ENCODE assay signal across 13 cellular contexts in the genomic region with DNA sequence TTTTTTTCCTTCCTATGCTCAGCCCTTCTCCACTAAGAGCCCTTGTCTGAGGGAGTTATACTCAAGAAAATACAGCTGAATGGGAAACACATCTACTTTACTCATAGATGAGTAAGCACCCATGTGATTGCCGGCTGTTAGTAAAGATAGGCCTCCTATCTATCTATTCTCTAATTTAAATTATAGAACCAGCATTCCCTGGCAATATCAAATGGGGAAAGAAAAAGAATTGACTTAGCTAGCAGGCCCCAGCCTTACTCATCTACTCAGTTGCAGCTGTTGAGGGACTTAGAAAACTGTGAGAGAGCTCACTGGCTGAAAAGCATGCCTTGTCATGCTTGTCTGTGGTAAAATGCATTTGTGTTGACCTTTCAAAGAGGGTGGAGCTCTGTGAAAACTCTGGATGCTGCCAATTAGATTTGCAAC. TPM values are rescaled to one million over a fixed set of nuclear protein-coding genes. Genes with fewer than 3 reads are reported as not detected.
DNase-seq lines count a peak whose midpoint lies in the region; ATAC-seq, FAIRE-seq and TF ChIP-seq lines count a peak whose summit lies in the region.
"Had no signal": no experiment of that assay in that cellular context is flagged by ENCODE, and none has a peak within 500 bp of the region (broad histone marks: within the 10 kb centered on the region; RNA-seq: fewer than 3 reads in every experiment).

No MANE protein-coding gene starts in this region.

- H3K4me3 ChIP-seq in HUES6 (ENCODE audit: low read depth, low read length): no peak overlapping the region
- no peak overlapping the region for H3K4me3 ChIP-seq in K562
- H3K4me3 ChIP-seq in kidney epithelial cell (ENCODE audit: low read depth, low read length): no peak overlapping the region
- H3K4me3 ChIP-seq in tibial nerve: no peak overlapping the region
- H3K4me3 ChIP-seq: BLaER1 treated with 17β-estradiol and CSF1 and Interleukin-3, amounts not matched to agents 10 nM and 100 nM had no signal

- no peaks in the 10 kb centered on the region for H3K9me3 Mint-ChIP-seq in activated T-helper 17 cell treated with anti-CD3 and anti-CD28 coated beads, Interleukin-2, amount 50 U/mL, for 72 hours
- H3K9me3 Mint-ChIP-seq: T-cell had no signal

- intact Hi-C loops in K562 (cut with micrococcal nuclease): no loop called here

- H3K27ac ChIP-seq in HUES6 (ENCODE audit: low read depth, low read length): peak overlapping the region; percentile 44; the same call in 1 of the 2 replicates
- H3K27ac ChIP-seq in K562 (ENCODE audit: extremely low read depth, low read depth, low read length): peak overlapping the region; percentile 73
- H3K27ac ChIP-seq in tibial nerve: no peak overlapping the region

- H3K27me3 Mint-ChIP-seq in activated T-helper 17 cell treated with anti-CD3 and anti-CD28 coated beads, Interleukin-2, amount 50 U/mL, for 72 hours: no peaks in the 10 kb centered on the region
- H3K27me3 Mint-ChIP-seq: T-cell had no signal

- no peak for TF ChIP-seq POLR2A in K562 (conservative IDR thresholded peaks at IDR 0.05)
- no peak for TF ChIP-seq POLR2A in tibial nerve (IDR thresholded peaks at IDR 0.05)

- 0% methylated on average over 1 of the region's 1 CpG for WGBS in K562 (ENCODE audit: insufficient coverage, low coverage, missing lambda C conversion rate)
- 38 to 74% methylated on average over 1 of the region's 1 CpG for WGBS in tibial nerve, 2 donors

- no peak for TF ChIP-seq CTCF in K562 (IDR thresholded peaks at IDR 0.05 in 2 of 3, conservative IDR thresholded peaks at IDR 0.05 in 1 of 3; ENCODE audit: insufficient read depth in 2 of 3, low read depth in 1 of 3, low read length in 3 of 3)
- TF ChIP-seq CTCF in kidney epithelial cell (IDR thresholded peaks at IDR 0.05; ENCODE audit: insufficient read depth, low read length, poor library complexity, severe bottlenecking): no peak
- no peak for TF ChIP-seq CTCF in tibial nerve (IDR thresholded peaks at IDR 0.05)

- H2AFZ ChIP-seq in K562 (ENCODE audit: low read depth, low read length): no peak overlapping the region

- peak; percentile 90 for FAIRE-seq in K562 (lab: Jason Lieb, UNC)
- FAIRE-seq: small intestine had no signal

- DNase-seq in ACHN (peak; percentile 12), K562 (ENCODE audit: extremely low read depth in 1 of 4, low spot score in 3 of 4) (peak; percentile 71 to 88 (median 74)), kidney epithelial cell (ENCODE audit: low read depth) (peak; percentile 16), tibial nerve (ENCODE audit: low spot score in 2 of 2) (no peak)
- DNase-seq: Kasumi-1, NCI-H510A treated with DMSO at 0.1 percent for 48 hours, small intestine, T-cell had no signal

- no peak overlapping the region for H3K27ac Mint-ChIP-seq in activated T-helper 17 cell treated with anti-CD3 and anti-CD28 coated beads, Interleukin-2, amount 50 U/mL, for 72 hours
- H3K27ac Mint-ChIP-seq: T-cell had no signal

- peak; percentile 97 for ATAC-seq in K562
- no peak for ATAC-seq in GM18870 (IDR thresholded peaks at IDR 0.05; ENCODE audit: unreplicated experiment)
- ATAC-seq in GM19467 (IDR thresholded peaks at IDR 0.05; ENCODE audit: unreplicated experiment): no peak
- no peak for ATAC-seq in activated T-helper 17 cell treated with anti-CD3 and anti-CD28 coated beads, Interleukin-2, amount 50 U/mL, for 72 hours (replicated peaks)
- ATAC-seq: T-cell had no signal

- no TSS peak for BruUV-seq in K562 (replicated peaks; lab: Mats Ljungman, UMichigan)

- H3K4me3 Mint-ChIP-seq in activated T-helper 17 cell treated with anti-CD3 and anti-CD28 coated beads, Interleukin-2, amount 50 U/mL, for 72 hours: no peak overlapping the region
- H3K4me3 Mint-ChIP-seq: T-cell had no signal

- H3K9me1 ChIP-seq in K562 (ENCODE audit: control insufficient read depth, insufficient read depth, low read length): no peaks in the 10 kb centered on the region

- CTCF ChIA-PET in K562 (lab: Yijun Ruan, JAX; ENCODE audit: low intra/inter-chr PET ratio): no interaction called here

- no peak overlapping the region for H3K9ac ChIP-seq in HUES6 (ENCODE audit: low read length)
- H3K9ac ChIP-seq in K562 (ENCODE audit: insufficient read depth in 1 of 2, low read depth in 2 of 2, low read length in 2 of 2): peak overlapping the region in 1 of 2 experiments; percentile 19; a peak in 2 of 4 replicates
- H3K9ac ChIP-seq: BLaER1 treated with 17β-estradiol and CSF1 and Interleukin-3, amounts not matched to agents 10 nM and 100 nM had no signal

- H3K4me1 Mint-ChIP-seq in activated T-helper 17 cell treated with anti-CD3 and anti-CD28 coated beads, Interleukin-2, amount 50 U/mL, for 72 hours: peaks cover 11% of the 10 kb centered on the region

- POLR2A ChIA-PET in K562 (lab: Yijun Ruan, JAX): interaction anchor here (0.5 to 1.8 kb wide), 10 partner anchors 9 to 876 kb away, joined by 3 to 8 read pairs (median 3); no protein-coding TSS in a partner anchor

- TF ChIP-seq EP300 in K562 (IDR thresholded peaks at IDR 0.05; ENCODE audit: low read length): peak; percentile 89
- TF ChIP-seq EP300 in tibial nerve (IDR thresholded peaks at IDR 0.05): no peak

- peaks cover 32% of the 10 kb centered on the region for H3K79me2 ChIP-seq in K562 (ENCODE audit: control insufficient read depth, insufficient read depth, low read length)

- H4K20me1 ChIP-seq in K562 (replicated peaks; ENCODE audit: control insufficient read depth, insufficient read depth, low read length): no peaks in the 10 kb centered on the region

- H3K9me3 ChIP-seq in HUES6 (ENCODE audit: control insufficient read depth, insufficient read depth, low read depth, low read length) (no peaks in the 10 kb centered on the region), K562 (replicated peaks; ENCODE audit: control insufficient read depth, insufficient read depth, low read depth, low read length) (no peaks in the 10 kb centered on the region), tibial nerve (no peaks in the 10 kb centered on the region)
- H3K9me3 ChIP-seq: BLaER1 treated with 17β-estradiol and CSF1 and Interleukin-3, amounts not matched to agents 10 nM and 100 nM had no signal

- H3K27me3 ChIP-seq in HUES6 (ENCODE audit: control insufficient read depth, insufficient read depth, low read length) (no peaks in the 10 kb centered on the region), K562 (ENCODE audit: control insufficient read depth in 2 of 2, insufficient read depth in 2 of 2, low read length in 2 of 2) (no peaks in the 10 kb centered on the region), kidney epithelial cell (ENCODE audit: control insufficient read depth, insufficient read depth, low read length) (no peaks in the 10 kb centered on the region), tibial nerve (no peaks in the 10 kb centered on the region)
- H3K27me3 ChIP-seq: BLaER1 treated with 17β-estradiol and CSF1 and Interleukin-3, amounts not matched to agents 10 nM and 100 nM had no signal

- H3K36me3 Mint-ChIP-seq in activated T-helper 17 cell treated with anti-CD3 and anti-CD28 coated beads, Interleukin-2, amount 50 U/mL, for 72 hours (ENCODE audit: low read depth): peaks cover 91% of the 10 kb centered on the region

- peaks cover 59% of the 10 kb centered on the region for H3K36me3 ChIP-seq in HUES6 (ENCODE audit: control insufficient read depth, insufficient read depth, low read length)
- H3K36me3 ChIP-seq in K562 (ENCODE audit: control insufficient read depth, insufficient read depth, low read length): peaks cover 79% of the 10 kb centered on the region
- no peaks in the 10 kb centered on the region for H3K36me3 ChIP-seq in kidney epithelial cell (ENCODE audit: control insufficient read depth, insufficient read depth, low read length)
- peaks cover 0 to 59% (median 8%) of the 10 kb centered on the region in 3 donors for H3K36me3 ChIP-seq in tibial nerve

- TF ChIP-seq RAD21 in K562 (CRISPR knock-in tag; conservative IDR thresholded peaks at IDR 0.05 in 1 of 2, IDR thresholded peaks at IDR 0.05 in 1 of 2): no peak

- H3K4me2 ChIP-seq in K562 (ENCODE audit: insufficient read depth, low read length): no peak overlapping the region

- peaks cover 20% of the 10 kb centered on the region for H3K4me1 ChIP-seq in HUES6 (ENCODE audit: control insufficient read depth, insufficient read depth, low read length)
- H3K4me1 ChIP-seq in K562 (replicated peaks in 1 of 2; ENCODE audit: control insufficient read depth in 2 of 2, insufficient read depth in 2 of 2, low read length in 2 of 2): peaks cover 4 to 20% of the 10 kb centered on the region in 2 experiments; a peak in 2 of 5 replicates
- no peaks in the 10 kb centered on the region for H3K4me1 ChIP-seq in tibial nerve

- in situ Hi-C loops in ACHN (cut with HindIII; ENCODE audit: low pct_ligation_motif_present, low pct_unique_long_range_greater_than_20kb, low sequenced_read_pairs) (no loop called here), K562 (cut with MboI) (no loop called here)

TF ChIP-seq in K562, 482 proteins besides CTCF, POLR2A, EP300 and RAD21 (continues in another document):
- TF ChIP-seq CBX8 (IDR thresholded peaks at IDR 0.05; ENCODE audit: borderline replicate concordance, extremely low read depth, low read depth, low read length, poor library complexity, severe bottlenecking): no peak
- no peak for TF ChIP-seq NR1H2 (CRISPR knock-in tag; IDR thresholded peaks at IDR 0.05)
- no peak; a peak in 1 of 4 replicates for TF ChIP-seq ARNT (IDR thresholded peaks at IDR 0.05)
- no peak for TF ChIP-seq EWSR1 (IDR thresholded peaks at IDR 0.05; ENCODE audit: borderline replicate concordance, low read depth, partially characterized antibody)
- no peak for TF ChIP-seq NFATC3 (IDR thresholded peaks at IDR 0.05)

RNA-seq across cellular contexts. Expression of gene GOLGA4, which starts 48.2 kb away (rescaled TPM):
- total RNA-seq in K562 (2011; cell fraction: chromatin; rRNA removed; ENCODE audit: low replicate concordance): 79.9 and 290 TPM in 2 replicates
- 32.5 and 39.2 TPM in 2 replicates for total RNA-seq in K562 (2011; cell fraction: nucleolus; rRNA removed)
- total RNA-seq in K562 (2011; cell fraction: nucleoplasm; rRNA removed): 93.6 and 112 TPM in 2 replicates
- total RNA-seq in K562 (2014; rRNA removed) (33.8 and 35.2 TPM in 2 replicates), K562 (2014; rRNA removed; fragmentation: Illumina TruSeq; extraction: Trizol) (70.3 and 74.9 TPM in 2 replicates), K562 (2015; rRNA removed; fragmentation: Illumina TruSeq; extraction: Trizol) (62.4 and 70.0 TPM in 2 replicates), K562 (2021) (39.3 and 41.9 TPM in 2 replicates), kidney epithelial cell (51.3 and 53.5 TPM in 2 replicates), tibial nerve (100 to 1,000 TPM in 3 of 4 donors, 10 to 100 TPM in 1; 66.8 to 104 (median 103) TPM)
- polyA plus RNA-seq in K562 (2011; rRNA removed) (28.0 and 29.1 TPM in 2 replicates), K562 (2014; fragmentation: Illumina TruSeq; extraction: Trizol) (25.3 and 33.6 TPM in 2 replicates), K562 (2014; fragmentation: Nextera tagmentation; extraction: Ambion mirVana) (10 to 100 TPM; 12.7 to 13.2 TPM), K562 (2014; rRNA removed) (21.8 and 26.6 TPM in 2 replicates)
- 6.3 and 7.6 TPM in 2 replicates for polyA plus RNA-seq in K562 (2011; cell fraction: cytosol; rRNA removed)
- 24.7 and 32.5 TPM in 2 replicates for polyA plus RNA-seq in K562 (2011; cell fraction: nucleus; rRNA removed)
- polyA plus RNA-seq in K562 (2012): 22.8 and 23.3 TPM in 2 replicates
- 45.9 and 83.5 TPM in 2 replicates for polyA minus RNA-seq in K562 (2011; rRNA and poly(A)+ RNA removed)
- 20.1 and 22.1 TPM in 2 replicates for polyA minus RNA-seq in K562 (2011; cell fraction: cytosol; rRNA and poly(A)+ RNA removed)
- 52.2 and 112 TPM in 2 replicates for polyA minus RNA-seq in K562 (2011; cell fraction: nucleus; rRNA and poly(A)+ RNA removed)
- total RNA-seq in activated T-helper 17 cell treated with anti-CD3 and anti-CD28 coated beads, Interleukin-2, amount 50 U/mL, for 72 hours: 10 to 100 TPM; 39.2 to 46.1 TPM

Comparison
In these comparisons a context has a peak if more than half of its experiments do, and no peak if none do; other contexts are left out.
1. DNase-seq: peak in ACHN (single experiment), K562 (4 of 4) and kidney epithelial cell (single experiment); none in tibial nerve (0 of 2).
2. H3K27ac ChIP-seq: peak in HUES6 (single experiment) and K562 (single experiment); none in tibial nerve (0 of 4).